Comparison of ENCODE assay signal across 7 cellular contexts in the genomic region with DNA sequence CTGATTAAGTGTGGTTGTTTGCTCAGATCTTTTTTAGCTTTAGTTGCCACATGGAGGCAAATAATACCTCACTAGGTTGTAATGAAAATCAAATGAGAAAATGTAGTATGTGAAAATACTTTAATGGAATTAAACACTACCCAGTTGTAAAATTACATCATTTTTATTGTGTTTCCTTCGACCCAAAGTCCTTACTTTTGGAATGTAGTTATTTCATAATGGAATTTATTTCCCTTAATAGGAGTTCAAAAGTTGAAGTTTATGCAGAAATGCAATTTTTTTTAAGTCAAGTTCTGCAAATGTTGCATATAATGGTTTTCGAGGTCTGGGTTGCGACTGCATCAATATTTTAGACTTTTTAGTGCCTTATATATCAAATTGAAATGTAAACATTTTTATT.
DNase-seq lines count a peak whose midpoint lies in the region; ATAC-seq and TF ChIP-seq lines count a peak whose summit lies in the region.

No MANE protein-coding gene starts in this region.

- H3K36me3 Mint-ChIP-seq in stimulated activated effector memory CD8-positive, alpha-beta T cell treated with anti-CD3 and anti-CD28 coated beads, Interleukin-12 subunit alpha, Interleukin-12 subunit beta, amount 100 ng/mL, for 72 hours = peaks cover 43% of the 10 kb centered on the region

- POLR2A ChIA-PET in HEK293 (lab: Yijun Ruan, JAX) = no interaction called here

- no peak for ATAC-seq in stimulated activated effector memory CD8-positive, alpha-beta T cell treated with anti-CD3 and anti-CD28 coated beads, Interleukin-12 subunit alpha, Interleukin-12 subunit beta, amount 100 ng/mL, for 72 hours

- H3K9me3 Mint-ChIP-seq in stimulated activated effector memory CD8-positive, alpha-beta T cell treated with anti-CD3 and anti-CD28 coated beads, Interleukin-12 subunit alpha, Interleukin-12 subunit beta, amount 100 ng/mL, for 72 hours = no peaks in the 10 kb centered on the region

- H3K27ac ChIP-seq in HEK293 (ENCODE audit: extremely low read depth, low read depth, low read length) = no peak overlapping the region
- no peak overlapping the region for H3K27ac ChIP-seq in WERI-Rb-1

- H3K9me3 ChIP-seq in HEK293 (ENCODE audit: control insufficient read depth, insufficient read depth, low read depth, low read length) (no peaks in the 10 kb centered on the region), WERI-Rb-1 (ENCODE audit: severe bottlenecking) (no peaks in the 10 kb centered on the region)

- H3K4me1 Mint-ChIP-seq in stimulated activated effector memory CD8-positive, alpha-beta T cell treated with anti-CD3 and anti-CD28 coated beads, Interleukin-12 subunit alpha, Interleukin-12 subunit beta, amount 100 ng/mL, for 72 hours = peaks cover 26% of the 10 kb centered on the region

- H3K4me3 ChIP-seq in HEK293 (ENCODE audit: low read depth, low read length) = no peak overlapping the region; the same call in 1 of the 2 replicates
- peak overlapping the region; percentile 85 for H3K4me3 ChIP-seq in WERI-Rb-1 (ENCODE audit: low read depth, low read length)
- H3K4me3 ChIP-seq in foreskin fibroblast (ENCODE audit: low read depth in 1 of 2, low read length in 2 of 2) = peak overlapping the region; percentile 91

- peak overlapping the region; percentile 97 for H3K27ac Mint-ChIP-seq in stimulated activated effector memory CD8-positive, alpha-beta T cell treated with anti-CD3 and anti-CD28 coated beads, Interleukin-12 subunit alpha, Interleukin-12 subunit beta, amount 100 ng/mL, for 72 hours

- no peaks in the 10 kb centered on the region for H3K27me3 ChIP-seq in WERI-Rb-1 (ENCODE audit: insufficient read depth, low read depth, severe bottlenecking)

- no peak for TF ChIP-seq CTCF in HEK293 (tag by site-specific recombination; IDR thresholded peaks at IDR 0.05)
- no peak for TF ChIP-seq CTCF in WERI-Rb-1 (IDR thresholded peaks at IDR 0.05; ENCODE audit: low read depth, low read length)
- TF ChIP-seq CTCF in foreskin fibroblast (IDR thresholded peaks at IDR 0.05; ENCODE audit: low read depth, low read length) = no peak

- H3K36me3 ChIP-seq in HEK293 (ENCODE audit: control insufficient read depth in 2 of 2, insufficient read depth in 1 of 2, low read length in 2 of 2) = peaks cover 7 to 16% of the 10 kb centered on the region in 2 experiments
- H3K36me3 ChIP-seq in WERI-Rb-1 = peaks cover 34% of the 10 kb centered on the region

- CTCF ChIA-PET in HEK293 (lab: Yijun Ruan, JAX) = interaction anchor here (0.6 to 1.1 kb wide), 2 partner anchors 28 to 30 kb away, joined by 3 read pairs; no protein-coding TSS in a partner anchor

- DNase-seq in WERI-Rb-1 (no peak), foreskin fibroblast (peak in 1 of 2 donors; percentile 33), DMS53 (lab: John Stamatoyannopoulos, UW) (no peak), NCI-H1092 treated with DMSO at 0.1 percent for 48 hours (lab: John Stamatoyannopoulos, UW) (no peak), DMS153 treated with DMSO at 0.1 percent for 48 hours (lab: John Stamatoyannopoulos, UW; ENCODE audit: unreplicated experiment) (no peak)
- no peak for DNase-seq in stimulated activated effector memory CD8-positive, alpha-beta T cell treated with anti-CD3 and anti-CD28 coated beads, Interleukin-12 subunit alpha, Interleukin-12 subunit beta, amount 100 ng/mL, for 72 hours (ENCODE audit: low spot score in 2 of 2)

- peak overlapping the region; percentile 93 for H3K4me3 Mint-ChIP-seq in stimulated activated effector memory CD8-positive, alpha-beta T cell treated with anti-CD3 and anti-CD28 coated beads, Interleukin-12 subunit alpha, Interleukin-12 subunit beta, amount 100 ng/mL, for 72 hours

- H3K4me1 ChIP-seq in HEK293 (ENCODE audit: control insufficient read depth, insufficient read depth, low read length) = peaks cover 12% of the 10 kb centered on the region; the same call in 1 of the 2 replicates

TF ChIP-seq in HEK293, 187 proteins besides CTCF, POLR2A, EP300 and RAD21:
- TF ChIP-seq ZNF366 (tag by site-specific recombination; conservative IDR thresholded peaks at IDR 0.05) (no peak), PRDM10 (tag by site-specific recombination; IDR thresholded peaks at IDR 0.05) (no peak), ZNF48 (tag by site-specific recombination; IDR thresholded peaks at IDR 0.05) (no peak), ZNF10 (tag by site-specific recombination; IDR thresholded peaks at IDR 0.05) (no peak), PRDM6 (tag by site-specific recombination; IDR thresholded peaks at IDR 0.05) (peak; percentile 88), ZNF571 (tag by site-specific recombination; IDR thresholded peaks at IDR 0.05) (no peak), ZSCAN23 (tag by site-specific recombination; IDR thresholded peaks at IDR 0.05) (no peak)
- TF ChIP-seq, protein P1, sequence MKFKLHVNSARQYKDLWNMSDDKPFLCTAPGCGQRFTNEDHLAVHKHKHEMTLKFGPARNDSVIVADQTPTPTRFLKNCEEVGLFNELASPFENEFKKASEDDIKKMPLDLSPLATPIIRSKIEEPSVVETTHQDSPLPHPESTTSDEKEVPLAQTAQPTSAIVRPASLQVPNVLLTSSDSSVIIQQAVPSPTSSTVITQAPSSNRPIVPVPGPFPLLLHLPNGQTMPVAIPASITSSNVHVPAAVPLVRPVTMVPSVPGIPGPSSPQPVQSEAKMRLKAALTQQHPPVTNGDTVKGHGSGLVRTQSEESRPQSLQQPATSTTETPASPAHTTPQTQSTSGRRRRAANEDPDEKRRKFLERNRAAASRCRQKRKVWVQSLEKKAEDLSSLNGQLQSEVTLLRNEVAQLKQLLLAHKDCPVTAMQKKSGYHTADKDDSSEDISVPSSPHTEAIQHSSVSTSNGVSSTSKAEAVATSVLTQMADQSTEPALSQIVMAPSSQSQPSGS (tag by site-specific recombination; IDR thresholded peaks at IDR 0.05; ENCODE audit: low read depth) = peak; percentile 24; the same call in 1 of the 2 replicates
- TF ChIP-seq, protein P2, sequence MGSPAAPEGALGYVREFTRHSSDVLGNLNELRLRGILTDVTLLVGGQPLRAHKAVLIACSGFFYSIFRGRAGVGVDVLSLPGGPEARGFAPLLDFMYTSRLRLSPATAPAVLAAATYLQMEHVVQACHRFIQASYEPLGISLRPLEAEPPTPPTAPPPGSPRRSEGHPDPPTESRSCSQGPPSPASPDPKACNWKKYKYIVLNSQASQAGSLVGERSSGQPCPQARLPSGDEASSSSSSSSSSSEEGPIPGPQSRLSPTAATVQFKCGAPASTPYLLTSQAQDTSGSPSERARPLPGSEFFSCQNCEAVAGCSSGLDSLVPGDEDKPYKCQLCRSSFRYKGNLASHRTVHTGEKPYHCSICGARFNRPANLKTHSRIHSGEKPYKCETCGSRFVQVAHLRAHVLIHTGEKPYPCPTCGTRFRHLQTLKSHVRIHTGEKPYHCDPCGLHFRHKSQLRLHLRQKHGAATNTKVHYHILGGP (tag by site-specific recombination; IDR thresholded peaks at IDR 0.05) = 0 out of 2 replicates have a peak, but pooled peaks have one; percentile 2
